Comparison of ENCODE assay signal across 22 cellular contexts in genomic region chrX:14903891-14904290, GRCh38. TPM values are rescaled to one million over a fixed set of nuclear protein-coding genes. Genes with fewer than 3 reads are reported as not detected.
DNase-seq lines count a peak whose midpoint lies in the region; ATAC-seq, FAIRE-seq and TF ChIP-seq lines count a peak whose summit lies in the region.
"Had no signal": no experiment of that assay in that cellular context is flagged by ENCODE, and none has a peak within 500 bp of the region (broad histone marks: within the 10 kb centered on the region; RNA-seq: fewer than 3 reads in every experiment).

No MANE protein-coding gene starts in this region.

- no peak for ATAC-seq in left cardiac atrium
- ATAC-seq: GM23338 had no signal

- H3K36me3 ChIP-seq in astrocyte (ENCODE audit: insufficient read depth, low read length) (no peaks in the 10 kb centered on the region), smooth muscle cell (ENCODE audit: low read depth) (no peaks in the 10 kb centered on the region)
- H3K36me3 ChIP-seq in CD8-positive, alpha-beta memory T cell (ENCODE audit: insufficient read depth, low read length) = peaks cover 7% of the 10 kb centered on the region
- H3K36me3 ChIP-seq: HAP-1 had no signal

- H3K9me3 ChIP-seq in astrocyte (ENCODE audit: insufficient read depth, low read depth, low read length) (no peaks in the 10 kb centered on the region), smooth muscle cell (replicated peaks; ENCODE audit: low read depth) (peaks cover 5% of the 10 kb centered on the region)
- no peaks in the 10 kb centered on the region for H3K9me3 ChIP-seq in CD8-positive, alpha-beta memory T cell (ENCODE audit: low read length)
- H3K9me3 ChIP-seq: HAP-1, SJCRH30 had no signal

- H3K27ac ChIP-seq in astrocyte (ENCODE audit: low read depth, low read length) = no peak overlapping the region
- H3K27ac ChIP-seq in smooth muscle cell (ENCODE audit: low read depth) = peak overlapping the region; percentile 33
- H3K27ac ChIP-seq in CD8-positive, alpha-beta memory T cell (ENCODE audit: low read depth, low read length) = no peak overlapping the region
- H3K27ac ChIP-seq: SJCRH30 had no signal

- DNase-seq in EL = peak; percentile 52
- peak; percentile 36 for DNase-seq in astrocyte (ENCODE audit: low read depth)
- peak; percentile 20 for DNase-seq in fibroblast of the aortic adventitia (ENCODE audit: low read depth)
- DNase-seq in smooth muscle cell (lab: John Stamatoyannopoulos, UW; ENCODE audit: unreplicated experiment) = no peak
- DNase-seq in left cardiac atrium = no peak
- no peak for DNase-seq in CD8-positive, alpha-beta memory T cell
- DNase-seq in activated naive CD8-positive, alpha-beta T cell treated with anti-CD3 and anti-CD28 coated beads for 36 hours = no peak
- DNase-seq: AML-193, COR-L47, DMS79 treated with DMSO at 0.1 percent for 48 hours, Karpas-422, NCI-H1694 treated with DMSO at 0.1 percent for 48 hours, NCI-H2081 treated with DMSO at 0.1 percent for 48 hours, NCI-H2171 treated with DMSO at 0.1 percent for 48 hours, NCI-H524 treated with DMSO at 0.1 percent for 48 hours, NCI-H82, SJCRH30 had no signal

- FAIRE-seq in astrocyte (lab: Jason Lieb, UNC) = peak; percentile 88
- FAIRE-seq: GM12891, RCC 7860 had no signal

- no peaks in the 10 kb centered on the region for H3K27me3 Mint-ChIP-seq in astrocyte (ENCODE audit: low read depth, unreplicated experiment)
- no peaks in the 10 kb centered on the region for H3K27me3 Mint-ChIP-seq in CD8-positive, alpha-beta memory T cell
- H3K27me3 Mint-ChIP-seq in activated naive CD8-positive, alpha-beta T cell treated with anti-CD3 and anti-CD28 coated beads for 36 hours = no peaks in the 10 kb centered on the region

- no peak for TF ChIP-seq CTCF in astrocyte (IDR thresholded peaks at IDR 0.05; ENCODE audit: insufficient read depth, low read depth, low read length)
- TF ChIP-seq CTCF in fibroblast of the aortic adventitia (IDR thresholded peaks at IDR 0.05; ENCODE audit: insufficient read depth, low read length) = no peak
- no peak for TF ChIP-seq CTCF in smooth muscle cell (IDR thresholded peaks at IDR 0.05; ENCODE audit: borderline replicate concordance, insufficient read depth, poor library complexity, severe bottlenecking)

- CTCF ChIA-PET in CD8-positive, alpha-beta memory T cell (lab: Charles Lee) = no interaction called here

- WGBS in smooth muscle cell (ENCODE audit: low lambda C conversion rate) = 41% methylated on average over 2 of the region's 2 CpGs

- POLR2A ChIA-PET in CD8-positive, alpha-beta memory T cell (lab: Charles Lee) = no interaction called here

- no peak overlapping the region for H3K4me3 Mint-ChIP-seq in astrocyte (ENCODE audit: unreplicated experiment)
- no peak overlapping the region for H3K4me3 Mint-ChIP-seq in CD8-positive, alpha-beta memory T cell
- no peak overlapping the region for H3K4me3 Mint-ChIP-seq in activated naive CD8-positive, alpha-beta T cell treated with anti-CD3 and anti-CD28 coated beads for 36 hours
- H3K4me3 Mint-ChIP-seq: CD14-positive monocyte, GM23338 had no signal

- H3K79me2 ChIP-seq in astrocyte (ENCODE audit: insufficient read depth, low read length) = no peaks in the 10 kb centered on the region
- no peaks in the 10 kb centered on the region for H3K79me2 ChIP-seq in smooth muscle cell (ENCODE audit: low read depth)

- H3K27me3 ChIP-seq in astrocyte (ENCODE audit: insufficient read depth, low read length) (no peaks in the 10 kb centered on the region), smooth muscle cell (ENCODE audit: low read depth) (no peaks in the 10 kb centered on the region)
- H3K27me3 ChIP-seq in CD8-positive, alpha-beta memory T cell (ENCODE audit: insufficient read depth, low read length, poor library complexity, severe bottlenecking) = no peaks in the 10 kb centered on the region
- H3K27me3 ChIP-seq: SJCRH30 had no signal

- no peaks in the 10 kb centered on the region for H3K9me3 Mint-ChIP-seq in astrocyte (ENCODE audit: unreplicated experiment)
- H3K9me3 Mint-ChIP-seq in CD8-positive, alpha-beta memory T cell = peaks cover 0 to 12% (median 4%) of the 10 kb centered on the region in 5 donors
- H3K9me3 Mint-ChIP-seq in activated naive CD8-positive, alpha-beta T cell treated with anti-CD3 and anti-CD28 coated beads for 36 hours = peaks cover 6% of the 10 kb centered on the region

- H3K4me1 ChIP-seq in astrocyte (ENCODE audit: insufficient read depth, low read length) (no peaks in the 10 kb centered on the region), smooth muscle cell (ENCODE audit: low read depth) (no peaks in the 10 kb centered on the region)
- no peaks in the 10 kb centered on the region for H3K4me1 ChIP-seq in CD8-positive, alpha-beta memory T cell (ENCODE audit: insufficient read depth, low read length)
- H3K4me1 ChIP-seq: HAP-1 had no signal

- H3K9ac ChIP-seq in astrocyte (ENCODE audit: low read length) (no peak overlapping the region), smooth muscle cell (ENCODE audit: low read depth) (no peak overlapping the region)

- peaks cover 2% of the 10 kb centered on the region for H3K4me1 Mint-ChIP-seq in astrocyte (ENCODE audit: low read depth, unreplicated experiment)
- peaks cover 0 to 5% (median 4%) of the 10 kb centered on the region in 3 donors for H3K4me1 Mint-ChIP-seq in CD8-positive, alpha-beta memory T cell
- H3K4me1 Mint-ChIP-seq in activated naive CD8-positive, alpha-beta T cell treated with anti-CD3 and anti-CD28 coated beads for 36 hours = no peaks in the 10 kb centered on the region
- H3K4me1 Mint-ChIP-seq: GM23338 had no signal

- peaks cover 6% of the 10 kb centered on the region for H3K36me3 Mint-ChIP-seq in astrocyte (ENCODE audit: low read depth, unreplicated experiment)
- peaks cover 11 to 32% (median 21%) of the 10 kb centered on the region in 3 donors for H3K36me3 Mint-ChIP-seq in CD8-positive, alpha-beta memory T cell
- H3K36me3 Mint-ChIP-seq in activated naive CD8-positive, alpha-beta T cell treated with anti-CD3 and anti-CD28 coated beads for 36 hours = peaks cover 34% of the 10 kb centered on the region

- intact Hi-C loops in left cardiac atrium (cut with DNase I) = no loop called here

- H2AFZ ChIP-seq in astrocyte (ENCODE audit: low read depth, low read length) = no peak overlapping the region
- H2AFZ ChIP-seq in smooth muscle cell (ENCODE audit: low read depth) = no peak overlapping the region
- H2AFZ ChIP-seq: GM23338 had no signal

- H3F3A ChIP-seq in smooth muscle cell (ENCODE audit: low read depth) = no peaks in the 10 kb centered on the region

- H3K4me2 ChIP-seq in astrocyte (ENCODE audit: low read length) = no peak overlapping the region
- H3K4me2 ChIP-seq in smooth muscle cell = no peak overlapping the region
- H3K4me2 ChIP-seq: GM23338 had no signal

- H4K20me1 ChIP-seq in astrocyte (ENCODE audit: insufficient read depth, low read length) = no peaks in the 10 kb centered on the region
- no peaks in the 10 kb centered on the region for H4K20me1 ChIP-seq in smooth muscle cell (ENCODE audit: low read depth)

- H3K4me3 ChIP-seq in astrocyte (ENCODE audit: insufficient read depth, low read depth, low read length) (no peak overlapping the region), fibroblast of the aortic adventitia (ENCODE audit: low read depth, low read length) (no peak overlapping the region), smooth muscle cell (no peak overlapping the region)
- H3K4me3 ChIP-seq in CD8-positive, alpha-beta memory T cell (ENCODE audit: low read length) = no peak overlapping the region
- H3K4me3 ChIP-seq: GM23338, HAP-1, SJCRH30 had no signal

- H3K27ac Mint-ChIP-seq in astrocyte (ENCODE audit: unreplicated experiment) = no peak overlapping the region
- H3K27ac Mint-ChIP-seq in CD8-positive, alpha-beta memory T cell = no peak overlapping the region
- no peak overlapping the region for H3K27ac Mint-ChIP-seq in activated naive CD8-positive, alpha-beta T cell treated with anti-CD3 and anti-CD28 coated beads for 36 hours
- H3K27ac Mint-ChIP-seq: CD14-positive monocyte, GM23338 had no signal

RNA-seq across cellular contexts. Expression of gene MOSPD2, which starts 30.7 kb away (rescaled TPM):
- total RNA-seq in astrocyte (13.9 and 14.6 TPM in 2 replicates), fibroblast of the aortic adventitia (ENCODE audit: low replicate concordance) (25.5 and 30.5 TPM in 2 replicates), smooth muscle cell (20.0 and 28.3 TPM in 2 replicates), left cardiac atrium (1 to 10 TPM; 6.9 to 9.0 TPM)
- 10.6 and 10.8 TPM in 2 replicates for polyA plus RNA-seq in smooth muscle cell
- 1 to 10 TPM; 8.3 to 9.3 TPM for total RNA-seq in CD8-positive, alpha-beta memory T cell
- 7.4 TPM for polyA plus RNA-seq in CD8-positive, alpha-beta memory T cell
- total RNA-seq in activated naive CD8-positive, alpha-beta T cell treated with anti-CD3 and anti-CD28 coated beads for 36 hours = 1 to 10 TPM; 9.1 to 9.6 TPM

RNA-seq across cellular contexts. Expression of gene FANCB, which starts 31.0 kb away (rescaled TPM):
- total RNA-seq in astrocyte (1.9 and 2.8 TPM in 2 replicates), fibroblast of the aortic adventitia (ENCODE audit: low replicate concordance) (4.0 and 12.7 TPM in 2 replicates), smooth muscle cell (5.1 and 7.6 TPM in 2 replicates), left cardiac atrium (1 to 10 TPM in 1 of 2 donors, under 1 TPM in 1; 0.82 to 1.4 TPM)
- 2.0 and 3.1 TPM in 2 replicates for polyA plus RNA-seq in smooth muscle cell
- 10 to 100 TPM; 10.2 to 10.9 TPM for total RNA-seq in CD8-positive, alpha-beta memory T cell
- 2.2 TPM for polyA plus RNA-seq in CD8-positive, alpha-beta memory T cell
- total RNA-seq in activated naive CD8-positive, alpha-beta T cell treated with anti-CD3 and anti-CD28 coated beads for 36 hours = 10 to 100 TPM; 13.6 to 14.0 TPM

Comparison
In these comparisons a context has a peak if more than half of its experiments do, and no peak if none do; other contexts are left out.
1. DNase-seq: peak in EL (single experiment), astrocyte (single experiment) and fibroblast of the aortic adventitia (single experiment); none in smooth muscle cell (single experiment), left cardiac atrium (single experiment), CD8-positive, alpha-beta memory T cell (0 of 5) and activated naive CD8-positive, alpha-beta T cell treated with anti-CD3 and anti-CD28 coated beads for 36 hours (single experiment).